ENCODE assay signal across 1 cellular context in genomic region chr7:6271091-6271658, GRCh38.
A peak's percentile ranks its signal among the peaks of the same experiment; 100 is the strongest.
TF ChIP-seq lines count a peak whose summit lies in the region.

No MANE protein-coding gene starts in this region.

TF ChIP-seq in HEK293, 187 proteins besides CTCF, POLR2A, EP300 and RAD21 (continued from another document):
- TF ChIP-seq PRDM4 (tag by site-specific recombination; IDR thresholded peaks at IDR 0.05) (no peak), ZNF184 (tag by site-specific recombination; IDR thresholded peaks at IDR 0.05) (no peak), KLF1 (tag by site-specific recombination; IDR thresholded peaks at IDR 0.05) (no peak), ZNF335 (tag by site-specific recombination; conservative IDR thresholded peaks at IDR 0.05) (peak; percentile 93), ZNF341 (tag by site-specific recombination; IDR thresholded peaks at IDR 0.05; ENCODE audit: low read depth) (peak; percentile 30; the same call in 1 of the 2 replicates), ZSCAN23 (tag by site-specific recombination; IDR thresholded peaks at IDR 0.05) (no peak), ZBTB8A (tag by site-specific recombination; IDR thresholded peaks at IDR 0.05) (peak; percentile 13; the same call in 1 of the 2 replicates), ZNF571 (tag by site-specific recombination; IDR thresholded peaks at IDR 0.05) (no peak)
